Comparison of ENCODE assay signal across 8 cellular contexts in the genomic region with DNA sequence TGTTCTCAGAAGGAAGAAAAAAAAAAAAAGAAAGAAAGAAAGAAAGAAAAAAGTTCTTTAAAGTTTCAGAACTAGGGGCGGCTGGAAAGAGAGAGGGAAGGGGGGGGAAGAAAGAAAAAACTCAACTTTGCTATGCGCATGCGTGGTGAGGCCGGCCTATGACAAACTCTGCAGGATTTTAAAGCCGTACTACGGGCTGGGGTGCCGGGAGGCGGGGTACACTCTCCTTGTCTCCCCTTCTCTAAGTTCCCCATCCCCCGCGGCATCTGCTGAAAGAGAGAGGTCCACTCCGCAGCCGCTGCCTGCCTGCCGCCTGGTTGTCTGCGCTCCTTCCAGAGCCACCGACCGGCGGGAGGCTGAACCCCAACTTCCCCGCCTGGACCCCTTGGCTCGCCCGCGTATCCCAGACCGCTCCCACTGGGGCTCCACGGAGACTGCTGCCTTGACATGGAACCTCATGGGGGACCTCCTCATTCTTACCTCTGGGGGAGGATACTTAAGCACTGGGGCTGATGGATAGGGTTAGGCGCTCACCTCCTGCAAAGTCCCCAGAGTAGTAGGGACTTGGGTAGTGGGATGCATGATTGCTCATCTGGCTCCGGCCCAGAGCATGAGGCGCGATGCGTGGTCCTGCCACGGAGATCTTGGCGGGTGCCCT. TPM values are rescaled to one million over a fixed set of nuclear protein-coding genes. Genes with fewer than 3 reads are reported as not detected.
DNase-seq lines count a peak whose midpoint lies in the region; ATAC-seq, FAIRE-seq and TF ChIP-seq lines count a peak whose summit lies in the region.

No MANE protein-coding gene starts in this region.

- TF ChIP-seq CTCF in CD14-positive monocyte (IDR thresholded peaks at IDR 0.05): no peak
- no peak for TF ChIP-seq CTCF in activated CD8-positive, alpha-beta T cell treated with anti-CD3 and anti-CD28 coated beads for 36 hours (IDR thresholded peaks at IDR 0.05)

- no peak overlapping the region for H2BK120ac ChIP-seq in neuronal stem cell (ENCODE audit: low read depth, low read length)

- H3K4me1 ChIP-seq in neuronal stem cell (ENCODE audit: control insufficient read depth in 2 of 2, insufficient read depth in 1 of 2, low read depth in 1 of 2, low read length in 2 of 2): peaks cover 9 to 20% of the 10 kb centered on the region in 2 donors

- H3K36me3 ChIP-seq in H7 (replicated peaks; ENCODE audit: control insufficient read depth, insufficient read depth, low read length): no peaks in the 10 kb centered on the region
- peaks cover 0 to 11% of the 10 kb centered on the region in 2 donors for H3K36me3 ChIP-seq in neuronal stem cell (replicated peaks in 1 of 2; ENCODE audit: control insufficient read depth in 2 of 2, insufficient read depth in 2 of 2, low read length in 2 of 2)

- no peak overlapping the region for H3K27ac ChIP-seq in neuronal stem cell (replicated peaks; ENCODE audit: low read length)

- peaks cover 78 to 96% (median 85%) of the 10 kb centered on the region in 3 donors for H3K27me3 Mint-ChIP-seq in CD14-positive monocyte (ENCODE audit: low read depth in 3 of 3)
- H3K27me3 Mint-ChIP-seq in activated CD8-positive, alpha-beta T cell treated with anti-CD3 and anti-CD28 coated beads for 36 hours: peaks cover 68% of the 10 kb centered on the region
- H3K27me3 Mint-ChIP-seq in immature natural killer cell (ENCODE audit: low read depth in 3 of 3): peaks cover 9 to 23% (median 18%) of the 10 kb centered on the region in 3 donors

- no peak overlapping the region for H3K4ac ChIP-seq in neuronal stem cell (ENCODE audit: low read length)

- no peaks in the 10 kb centered on the region for H3K79me1 ChIP-seq in neuronal stem cell (ENCODE audit: low read depth, low read length)

- no peak overlapping the region for H4K91ac ChIP-seq in neuronal stem cell (ENCODE audit: low read depth, low read length, poor library complexity)

- H2AFZ ChIP-seq in neuronal stem cell (ENCODE audit: low read length): peak overlapping the region; percentile 97

- peak overlapping the region; percentile 76 for H3K18ac ChIP-seq in neuronal stem cell (ENCODE audit: low read length)

- H2AK5ac ChIP-seq in neuronal stem cell (ENCODE audit: low read depth, low read length): no peak overlapping the region

- no peak overlapping the region for H2BK15ac ChIP-seq in neuronal stem cell (ENCODE audit: low read length)

- ATAC-seq in activated CD8-positive, alpha-beta T cell treated with anti-CD3 and anti-CD28 coated beads for 36 hours: no peak

- H3K9me3 Mint-ChIP-seq in CD14-positive monocyte (peaks cover 0 to 19% (median 14%) of the 10 kb centered on the region in 7 donors), immature natural killer cell (peaks cover 3 to 14% (median 4%) of the 10 kb centered on the region in 6 donors)
- H3K9me3 Mint-ChIP-seq in activated CD8-positive, alpha-beta T cell treated with anti-CD3 and anti-CD28 coated beads for 36 hours: no peaks in the 10 kb centered on the region

- H3K27me3 ChIP-seq in H7 (ENCODE audit: control insufficient read depth, insufficient read depth, low read length) (peaks cover 55% of the 10 kb centered on the region), neuronal stem cell (ENCODE audit: control insufficient read depth in 3 of 3, insufficient read depth in 3 of 3, low read depth in 1 of 3, low read length in 3 of 3) (peaks cover 0 to 47% (median 19%) of the 10 kb centered on the region in 3 experiments)

- peaks cover 0 to 6% of the 10 kb centered on the region in 2 donors for H3K9me3 ChIP-seq in neuronal stem cell (replicated peaks in 1 of 2; ENCODE audit: control insufficient read depth in 2 of 2, insufficient read depth in 1 of 2, low read depth in 1 of 2, low read length in 2 of 2)

- H3K36me3 Mint-ChIP-seq in CD14-positive monocyte (peaks cover 2 to 5% of the 10 kb centered on the region in 2 donors), immature natural killer cell (peaks cover 0 to 4% (median 0%) of the 10 kb centered on the region in 3 donors)
- no peaks in the 10 kb centered on the region for H3K36me3 Mint-ChIP-seq in activated CD8-positive, alpha-beta T cell treated with anti-CD3 and anti-CD28 coated beads for 36 hours (ENCODE audit: low read depth)

- H3K4me1 Mint-ChIP-seq in CD14-positive monocyte: peaks cover 30% of the 10 kb centered on the region
- H3K4me1 Mint-ChIP-seq in activated CD8-positive, alpha-beta T cell treated with anti-CD3 and anti-CD28 coated beads for 36 hours (ENCODE audit: low read depth): peaks cover 14% of the 10 kb centered on the region
- H3K4me1 Mint-ChIP-seq in immature natural killer cell: peaks cover 0 to 1% of the 10 kb centered on the region in 2 donors

- peak overlapping the region; percentile 24 for H3K9ac ChIP-seq in neuronal stem cell (ENCODE audit: low read depth, low read length, poor library complexity)

- no peak overlapping the region for H2BK12ac ChIP-seq in neuronal stem cell (ENCODE audit: low read length)

- H3K4me3 ChIP-seq in H7 (ENCODE audit: insufficient read depth, low read depth, low read length): peak overlapping the region; percentile 72
- H3K4me3 ChIP-seq in neuronal stem cell (ENCODE audit: low read length in 2 of 2): peak overlapping the region; percentile 76 to 82

- CTCF ChIA-PET in activated CD8-positive, alpha-beta T cell treated with anti-CD3 and anti-CD28 coated beads for 36 hours (lab: Charles Lee): no interaction called here

- intact Hi-C loops in CD14-positive monocyte (cut with micrococcal nuclease): loop anchor here (5.0 to 10.0 kb wide), 3 partner anchors 234 to 764 kb away; no protein-coding TSS in a partner anchor
- intact Hi-C loops in activated CD8-positive, alpha-beta T cell treated with anti-CD3 and anti-CD28 coated beads for 36 hours (cut with micrococcal nuclease): loop anchor here (10.0 kb wide), 2 partner anchors 256 to 766 kb away; no protein-coding TSS in a partner anchor

- H3K27ac Mint-ChIP-seq in CD14-positive monocyte: no peak overlapping the region
- no peak overlapping the region for H3K27ac Mint-ChIP-seq in activated CD8-positive, alpha-beta T cell treated with anti-CD3 and anti-CD28 coated beads for 36 hours
- H3K27ac Mint-ChIP-seq in immature natural killer cell: no peak overlapping the region

- WGBS in neuronal stem cell (ENCODE audit: extremely low coverage in 2 of 2, insufficient read length in 2 of 2, insufficient replicate concordance in 1 of 2), 2 donors: no CpG with 5 or more reads among the region's 30 CpGs

- peak overlapping the region; percentile 49 for H3K14ac ChIP-seq in neuronal stem cell (ENCODE audit: low read length)

- DNase-seq in CD14-positive monocyte (ENCODE audit: low spot score): no peak
- peak; percentile 89 for DNase-seq in H7
- peak; percentile 44 for DNase-seq in activated CD8-positive, alpha-beta T cell treated with anti-CD3 and anti-CD28 coated beads for 36 hours
- peak; percentile 69 to 72 for DNase-seq in frontal cortex (ENCODE audit: low spot score in 2 of 2)
- DNase-seq in neuronal stem cell (ENCODE audit: low spot score): peak; percentile 63
- no peak for DNase-seq in stimulated activated naive CD4-positive, alpha-beta T cell (lab: John Stamatoyannopoulos, UW)
- DNase-seq in NCI-H1417 treated with DMSO at 0.1 percent for 48 hours (lab: John Stamatoyannopoulos, UW): no peak
- no peak for DNase-seq in immature natural killer cell

- no peak for FAIRE-seq in frontal cortex (lab: Jason Lieb, UNC)

- H3K4me3 Mint-ChIP-seq in CD14-positive monocyte: peak overlapping the region; percentile 65 to 84
- H3K4me3 Mint-ChIP-seq in activated CD8-positive, alpha-beta T cell treated with anti-CD3 and anti-CD28 coated beads for 36 hours: peak overlapping the region; percentile 15
- peak overlapping the region in 1 of 5 donors; percentile 13 for H3K4me3 Mint-ChIP-seq in immature natural killer cell

- H2BK5ac ChIP-seq in neuronal stem cell (ENCODE audit: low read length): no peak overlapping the region

- H3K4me2 ChIP-seq in neuronal stem cell (ENCODE audit: insufficient read depth, low read length, poor library complexity, severe bottlenecking): peak overlapping the region; percentile 97

- no peak overlapping the region for H3K23ac ChIP-seq in neuronal stem cell (ENCODE audit: low read depth, low read length, poor library complexity)

- POLR2A ChIA-PET in activated CD8-positive, alpha-beta T cell treated with anti-CD3 and anti-CD28 coated beads for 36 hours (lab: Charles Lee): no interaction called here

- no peak overlapping the region for H4K8ac ChIP-seq in neuronal stem cell (ENCODE audit: low read depth, low read length)

RNA-seq across cellular contexts. Expression of gene WNT5A, which starts 1.4 kb away (rescaled TPM):
- polyA plus RNA-seq in CD14-positive monocyte (under 1 TPM in 1 of 2 donors, not detected in 1; 0.03 TPM), immature natural killer cell (not detected)
- 11.5 and 15.7 TPM in 2 replicates for total RNA-seq in H7 (2014; rRNA removed; shearing (Covaris generic))
- not detected for total RNA-seq in activated CD8-positive, alpha-beta T cell treated with anti-CD3 and anti-CD28 coated beads for 36 hours
- total RNA-seq in frontal cortex: 7.3 TPM
- 1.7 TPM for polyA plus RNA-seq in neuronal stem cell (2013, experiment 1 of 2)
- polyA plus RNA-seq in neuronal stem cell (2013, experiment 2 of 2): 1.6 TPM

Comparison
In these comparisons a context has a peak if more than half of its experiments do, and no peak if none do; other contexts are left out.
1. DNase-seq: peak in H7 (single experiment), activated CD8-positive, alpha-beta T cell treated with anti-CD3 and anti-CD28 coated beads for 36 hours (single experiment), frontal cortex (2 of 2) and neuronal stem cell (single experiment); none in CD14-positive monocyte (single experiment), stimulated activated naive CD4-positive, alpha-beta T cell (0 of 6), NCI-H1417 treated with DMSO at 0.1 percent for 48 hours (single experiment) and immature natural killer cell (0 of 3).